11 cellular contexts compared by ENCODE assay signal in genomic region chr4:84691170-84691691, GRCh38.
DNase-seq lines count a peak whose midpoint lies in the region; ATAC-seq and TF ChIP-seq lines count a peak whose summit lies in the region.
"Had no signal": no experiment of that assay in that cellular context is flagged by ENCODE, and none has a peak within 500 bp of the region (broad histone marks: within the 10 kb centered on the region; RNA-seq: fewer than 3 reads in every experiment).

No MANE protein-coding gene starts in this region.

- no peak for ATAC-seq in HG03108 (IDR thresholded peaks at IDR 0.05; ENCODE audit: unreplicated experiment)

- no peak overlapping the region for H3K4me3 Mint-ChIP-seq in dendritic cell treated with granulocyte-macrophage colony-stimulating factor and Interleukin-4, amounts not matched to agents 40 ng/mL and 50 ng/mL, for 4 days
- H3K4me3 Mint-ChIP-seq in osteocyte (ENCODE audit: unreplicated experiment), result no peak overlapping the region
- H3K4me3 Mint-ChIP-seq: activated naive CD8-positive, alpha-beta T cell had no signal

- H3K4me3 ChIP-seq in H7 (ENCODE audit: insufficient read depth, low read depth, low read length), result no peak overlapping the region
- H3K4me3 ChIP-seq: pancreas had no signal

- peaks cover 9% of the 10 kb centered on the region for H3K36me3 ChIP-seq in H7 (replicated peaks; ENCODE audit: control insufficient read depth, insufficient read depth, low read length)

- peaks cover 25% of the 10 kb centered on the region for H3K4me1 Mint-ChIP-seq in dendritic cell treated with granulocyte-macrophage colony-stimulating factor and Interleukin-4, amounts not matched to agents 40 ng/mL and 50 ng/mL, for 4 days (ENCODE audit: low read depth)
- peaks cover 32% of the 10 kb centered on the region for H3K4me1 Mint-ChIP-seq in osteocyte (ENCODE audit: unreplicated experiment)

- DNase-seq in GM03348 (ENCODE audit: low spot score) (peak; percentile 84), NOMO-1 treated with DMSO at 0.1 percent for 48 hours (lab: John Stamatoyannopoulos, UW; ENCODE audit: unreplicated experiment) (peak; percentile 80), osteocyte (ENCODE audit: extremely low spot score, unreplicated experiment) (no peak), H7 (no peak)
- DNase-seq in activated naive CD4-positive, alpha-beta T cell treated with Interleukin-2 at 50 U/mL for 16 hours, result no peak
- no peak for DNase-seq in activated naive CD4-positive, alpha-beta T cell treated with anti-CD3 and anti-CD28 coated beads, Interleukin-2, amount 50 U/mL, for 16 hours
- DNase-seq: NCI-H526, pancreas had no signal

- peaks cover 83% of the 10 kb centered on the region for H3K36me3 Mint-ChIP-seq in dendritic cell treated with granulocyte-macrophage colony-stimulating factor and Interleukin-4, amounts not matched to agents 40 ng/mL and 50 ng/mL, for 4 days (ENCODE audit: low read depth)
- H3K36me3 Mint-ChIP-seq in osteocyte (ENCODE audit: unreplicated experiment), result peaks cover 71% of the 10 kb centered on the region
- H3K36me3 Mint-ChIP-seq: activated naive CD8-positive, alpha-beta T cell had no signal

- H3K27ac Mint-ChIP-seq in dendritic cell treated with granulocyte-macrophage colony-stimulating factor and Interleukin-4, amounts not matched to agents 40 ng/mL and 50 ng/mL, for 4 days, result peak overlapping the region; percentile 62
- peak overlapping the region; percentile 71 for H3K27ac Mint-ChIP-seq in osteocyte (ENCODE audit: unreplicated experiment)
- H3K27ac Mint-ChIP-seq: activated naive CD8-positive, alpha-beta T cell had no signal

- intact Hi-C loops in dendritic cell treated with granulocyte-macrophage colony-stimulating factor and Interleukin-4, amounts not matched to agents 40 ng/mL and 50 ng/mL, for 4 days (cut with micrococcal nuclease), result no loop called here

- H3K27me3 Mint-ChIP-seq in dendritic cell treated with granulocyte-macrophage colony-stimulating factor and Interleukin-4, amounts not matched to agents 40 ng/mL and 50 ng/mL, for 4 days, result no peaks in the 10 kb centered on the region
- H3K27me3 Mint-ChIP-seq in osteocyte (ENCODE audit: unreplicated experiment), result no peaks in the 10 kb centered on the region
- H3K27me3 Mint-ChIP-seq: activated naive CD8-positive, alpha-beta T cell had no signal

- TF ChIP-seq CTCF in osteocyte (IDR thresholded peaks at IDR 0.05), result no peak

- no peaks in the 10 kb centered on the region for H3K27me3 ChIP-seq in H7 (ENCODE audit: control insufficient read depth, insufficient read depth, low read length)
- H3K27me3 ChIP-seq: pancreas had no signal

- H3K9me3 Mint-ChIP-seq in dendritic cell treated with granulocyte-macrophage colony-stimulating factor and Interleukin-4, amounts not matched to agents 40 ng/mL and 50 ng/mL, for 4 days, result no peaks in the 10 kb centered on the region
- no peaks in the 10 kb centered on the region for H3K9me3 Mint-ChIP-seq in osteocyte (ENCODE audit: unreplicated experiment)

Comparison
In these comparisons a context has a peak if more than half of its experiments do, and no peak if none do; other contexts are left out.
1. DNase-seq: peak in GM03348 (single experiment) and NOMO-1 treated with DMSO at 0.1 percent for 48 hours (single experiment); none in osteocyte (single experiment), H7 (single experiment), activated naive CD4-positive, alpha-beta T cell treated with Interleukin-2 at 50 U/mL for 16 hours (single experiment) and activated naive CD4-positive, alpha-beta T cell treated with anti-CD3 and anti-CD28 coated beads, Interleukin-2, amount 50 U/mL, for 16 hours (single experiment).